22 cellular contexts compared by ENCODE assay signal in the genomic region with DNA sequence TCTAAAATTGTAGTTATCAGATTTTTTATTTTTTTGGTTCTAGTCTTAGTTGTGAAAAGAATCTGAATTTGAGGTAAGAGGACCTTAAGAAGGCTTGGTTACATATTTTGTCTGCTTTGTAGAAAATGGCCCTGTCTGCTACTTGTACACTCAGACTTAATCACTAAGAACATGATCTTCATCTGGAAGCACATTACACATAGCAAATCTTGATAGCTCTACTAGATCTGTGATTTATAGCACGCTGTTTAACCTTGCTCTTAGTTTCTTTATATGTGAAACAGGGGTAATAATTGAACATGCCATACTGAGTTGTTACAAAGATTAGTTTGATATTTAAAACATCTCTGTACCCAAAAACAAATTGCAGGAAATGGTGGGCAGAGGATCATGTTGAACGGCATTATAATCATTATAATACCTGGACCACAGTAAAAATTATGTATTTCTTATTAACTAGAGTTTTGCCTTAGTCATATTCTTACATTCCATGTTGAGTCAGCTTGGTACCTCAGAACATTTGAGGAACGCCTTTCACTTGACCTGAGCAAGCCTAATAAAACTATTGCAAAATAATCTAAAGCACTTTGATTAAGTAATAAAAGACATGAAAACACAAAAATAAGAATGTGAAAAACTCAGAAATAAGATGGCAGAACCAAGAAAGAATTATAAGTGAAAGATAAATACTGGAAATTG.
"Had no signal": no experiment of that assay in that cellular context is flagged by ENCODE, and none has a peak within 500 bp of the region (broad histone marks: within the 10 kb centered on the region; RNA-seq: fewer than 3 reads in every experiment).

No MANE protein-coding gene starts in this region.

- H3K27me3 Mint-ChIP-seq: activated CD4-positive, alpha-beta T cell treated with anti-CD3 and anti-CD28 coated beads, Interleukin-2, amount 10 ng/mL, durations not matched to agents 7 days and 5 days; activated naive CD8-positive, alpha-beta T cell treated with anti-CD3 and anti-CD28 coated beads, Interleukin-2, amount 10 ng/mL, durations not matched to agents 7 days and 5 days; activated T-cell treated with anti-CD3 and anti-CD28 coated beads, Interleukin-2, amount 50 U/mL, for 24 hours; natural killer cell treated with Interleukin-12 subunit alpha and Interleukin-12 subunit beta and Interleukin-15 and Interleukin-18, amount 100 ng/mL, for 72 hours had no signal

- H3K27ac ChIP-seq: brain microvascular endothelial cell, right atrium auricular region, transverse colon, uterus had no signal

- DNase-seq: activated CD4-positive, alpha-beta T cell treated with anti-CD3 and anti-CD28 coated beads, Interleukin-2, amount 10 ng/mL, durations not matched to agents 7 days and 5 days; activated CD8-positive, alpha-beta T cell treated with anti-CD3 and anti-CD28 coated beads, Interleukin-2, amount 10 ng/mL, durations not matched to agents 7 days and 5 days; activated naive CD4-positive, alpha-beta T cell treated with Interleukin-2 at 50 U/mL for 16 hours; activated naive CD8-positive, alpha-beta T cell treated with anti-CD3 and anti-CD28 coated beads, Interleukin-2, amount 10 ng/mL, durations not matched to agents 7 days and 5 days; activated T-cell treated with anti-CD3 and anti-CD28 coated beads, Interleukin-2, amount 50 U/mL, for 24 hours; anterior cingulate cortex; brain microvascular endothelial cell; cortex of kidney; nucleus accumbens; posterior cingulate gyrus; stimulated activated CD4-positive, alpha-beta T cell treated with anti-CD3 and anti-CD28 coated beads, Interleukin-2, amount 100 ng/mL, for 24 hours; stimulated activated naive CD8-positive, alpha-beta T cell treated with anti-CD3 and anti-CD28 coated beads, Interleukin-15, Interleukin-2, amounts not matched to agents 100 U/mL and 50 U/mL, for 24 hours; substantia nigra; transverse colon; uterus had no signal

- H3K9me3 Mint-ChIP-seq: activated CD4-positive, alpha-beta T cell treated with anti-CD3 and anti-CD28 coated beads, Interleukin-2, amount 10 ng/mL, durations not matched to agents 7 days and 5 days had no signal

- H3K4me3 ChIP-seq: lung, right atrium auricular region, transverse colon, uterus had no signal

- H3K27ac Mint-ChIP-seq: activated CD4-positive, alpha-beta T cell treated with anti-CD3 and anti-CD28 coated beads, Interleukin-2, amount 10 ng/mL, durations not matched to agents 7 days and 5 days; activated CD8-positive, alpha-beta T cell treated with anti-CD3 and anti-CD28 coated beads, Interleukin-2, amount 10 ng/mL, durations not matched to agents 7 days and 5 days; activated naive CD8-positive, alpha-beta T cell treated with anti-CD3 and anti-CD28 coated beads, Interleukin-2, amount 10 ng/mL, durations not matched to agents 7 days and 5 days; activated T-cell treated with anti-CD3 and anti-CD28 coated beads, Interleukin-2, amount 50 U/mL, for 24 hours; activated T-helper 2 cell treated with anti-CD3 and anti-CD28 coated beads, Interferon-gamma antibody, Interleukin-2, Interleukin-4, amounts not matched to agents 10 μg/mL and 5 μg/mL and 100 μg/mL, durations not matched to agents 14 hours and 24 hours and 36 hours; mesothelial cell of epicardium; natural killer cell treated with Interleukin-12 subunit alpha and Interleukin-12 subunit beta and Interleukin-15 and Interleukin-18, amount 100 ng/mL, for 72 hours had no signal

- ATAC-seq: activated CD4-positive, CD25-positive, alpha-beta regulatory T cell treated with anti-CD3 and anti-CD28 coated beads, Interleukin-2, amount 50 U/mL, for 24 hours; activated CD8-positive, alpha-beta T cell treated with anti-CD3 and anti-CD28 coated beads, Interleukin-2, amount 10 ng/mL, durations not matched to agents 7 days and 5 days; esophagus mucosa; natural killer cell treated with Interleukin-12 subunit alpha and Interleukin-12 subunit beta and Interleukin-15 and Interleukin-18, amount 100 ng/mL, for 72 hours; stimulated activated naive CD8-positive, alpha-beta T cell treated with anti-CD3 and anti-CD28 coated beads, Interleukin-15, Interleukin-2, amounts not matched to agents 100 U/mL and 50 U/mL, for 24 hours had no signal

- H3K36me3 Mint-ChIP-seq: activated naive CD8-positive, alpha-beta T cell treated with anti-CD3 and anti-CD28 coated beads, Interleukin-2, amount 10 ng/mL, durations not matched to agents 7 days and 5 days; mesothelial cell of epicardium; natural killer cell treated with Interleukin-12 subunit alpha and Interleukin-12 subunit beta and Interleukin-15 and Interleukin-18, amount 100 ng/mL, for 72 hours had no signal

- H3K4me3 Mint-ChIP-seq: activated CD4-positive, alpha-beta T cell treated with anti-CD3 and anti-CD28 coated beads, Interleukin-2, amount 10 ng/mL, durations not matched to agents 7 days and 5 days; activated CD8-positive, alpha-beta T cell treated with anti-CD3 and anti-CD28 coated beads, Interleukin-2, amount 10 ng/mL, durations not matched to agents 7 days and 5 days; activated naive CD8-positive, alpha-beta T cell treated with anti-CD3 and anti-CD28 coated beads, Interleukin-2, amount 10 ng/mL, durations not matched to agents 7 days and 5 days; activated T-cell treated with anti-CD3 and anti-CD28 coated beads, Interleukin-2, amount 50 U/mL, for 24 hours; mesothelial cell of epicardium; natural killer cell treated with Interleukin-12 subunit alpha and Interleukin-12 subunit beta and Interleukin-15 and Interleukin-18, amount 100 ng/mL, for 72 hours had no signal

- H3K4me1 Mint-ChIP-seq: activated CD4-positive, alpha-beta T cell treated with anti-CD3 and anti-CD28 coated beads, Interleukin-2, amount 10 ng/mL, durations not matched to agents 7 days and 5 days; activated naive CD8-positive, alpha-beta T cell treated with anti-CD3 and anti-CD28 coated beads, Interleukin-2, amount 10 ng/mL, durations not matched to agents 7 days and 5 days had no signal
